1 cellular context compared by ENCODE assay signal in the genomic region with DNA sequence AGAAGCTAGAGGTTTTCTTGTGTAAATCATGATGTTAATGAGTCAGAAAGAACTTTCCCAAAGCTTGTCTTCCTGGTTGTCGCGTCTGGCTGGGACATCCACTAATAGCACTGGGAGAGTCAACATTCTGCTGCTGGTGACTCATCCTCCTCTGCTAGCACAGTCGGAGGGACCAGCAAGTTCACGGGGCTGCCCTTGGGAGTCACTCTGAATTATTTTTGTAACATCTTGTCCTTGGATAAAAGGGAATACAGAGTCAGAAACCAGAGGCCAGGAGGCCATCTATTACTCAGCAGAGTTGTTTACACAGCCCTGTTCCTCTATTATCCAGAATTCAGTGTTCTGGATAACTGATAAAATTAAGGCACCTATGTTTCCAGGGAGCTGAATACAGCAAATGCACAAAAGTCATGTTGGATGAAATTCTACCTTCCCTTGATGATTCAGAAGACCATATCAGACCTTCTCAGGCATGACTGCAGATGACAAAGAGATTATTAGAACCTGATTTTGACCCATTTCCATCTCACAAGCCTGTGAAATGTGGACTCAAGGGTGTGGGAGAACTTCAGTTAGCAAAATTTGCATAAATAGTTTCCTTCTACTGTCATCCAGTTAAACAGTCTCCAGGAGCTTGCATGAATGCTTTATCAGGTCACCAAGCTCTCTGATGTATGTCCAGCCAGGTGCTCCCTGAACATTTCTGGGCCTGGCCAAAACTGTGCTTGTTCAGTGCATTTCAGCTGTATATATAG.
TF ChIP-seq lines count a peak whose summit lies in the region.

No MANE protein-coding gene starts in this region.

TF ChIP-seq in SK-N-SH, 30 proteins besides CTCF, POLR2A, EP300 and RAD21 (continued from another document):
- TF ChIP-seq, protein P1, sequence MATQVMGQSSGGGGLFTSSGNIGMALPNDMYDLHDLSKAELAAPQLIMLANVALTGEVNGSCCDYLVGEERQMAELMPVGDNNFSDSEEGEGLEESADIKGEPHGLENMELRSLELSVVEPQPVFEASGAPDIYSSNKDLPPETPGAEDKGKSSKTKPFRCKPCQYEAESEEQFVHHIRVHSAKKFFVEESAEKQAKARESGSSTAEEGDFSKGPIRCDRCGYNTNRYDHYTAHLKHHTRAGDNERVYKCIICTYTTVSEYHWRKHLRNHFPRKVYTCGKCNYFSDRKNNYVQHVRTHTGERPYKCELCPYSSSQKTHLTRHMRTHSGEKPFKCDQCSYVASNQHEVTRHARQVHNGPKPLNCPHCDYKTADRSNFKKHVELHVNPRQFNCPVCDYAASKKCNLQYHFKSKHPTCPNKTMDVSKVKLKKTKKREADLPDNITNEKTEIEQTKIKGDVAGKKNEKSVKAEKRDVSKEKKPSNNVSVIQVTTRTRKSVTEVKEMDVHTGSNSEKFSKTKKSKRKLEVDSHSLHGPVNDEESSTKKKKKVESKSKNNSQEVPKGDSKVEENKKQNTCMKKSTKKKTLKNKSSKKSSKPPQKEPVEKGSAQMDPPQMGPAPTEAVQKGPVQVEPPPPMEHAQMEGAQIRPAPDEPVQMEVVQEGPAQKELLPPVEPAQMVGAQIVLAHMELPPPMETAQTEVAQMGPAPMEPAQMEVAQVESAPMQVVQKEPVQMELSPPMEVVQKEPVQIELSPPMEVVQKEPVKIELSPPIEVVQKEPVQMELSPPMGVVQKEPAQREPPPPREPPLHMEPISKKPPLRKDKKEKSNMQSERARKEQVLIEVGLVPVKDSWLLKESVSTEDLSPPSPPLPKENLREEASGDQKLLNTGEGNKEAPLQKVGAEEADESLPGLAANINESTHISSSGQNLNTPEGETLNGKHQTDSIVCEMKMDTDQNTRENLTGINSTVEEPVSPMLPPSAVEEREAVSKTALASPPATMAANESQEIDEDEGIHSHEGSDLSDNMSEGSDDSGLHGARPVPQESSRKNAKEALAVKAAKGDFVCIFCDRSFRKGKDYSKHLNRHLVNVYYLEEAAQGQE (IDR thresholded peaks at IDR 0.05; ENCODE audit: low read depth, low read length), result peak; percentile 41; the same call in 1 of the 2 replicates
- TF ChIP-seq, protein P2, sequence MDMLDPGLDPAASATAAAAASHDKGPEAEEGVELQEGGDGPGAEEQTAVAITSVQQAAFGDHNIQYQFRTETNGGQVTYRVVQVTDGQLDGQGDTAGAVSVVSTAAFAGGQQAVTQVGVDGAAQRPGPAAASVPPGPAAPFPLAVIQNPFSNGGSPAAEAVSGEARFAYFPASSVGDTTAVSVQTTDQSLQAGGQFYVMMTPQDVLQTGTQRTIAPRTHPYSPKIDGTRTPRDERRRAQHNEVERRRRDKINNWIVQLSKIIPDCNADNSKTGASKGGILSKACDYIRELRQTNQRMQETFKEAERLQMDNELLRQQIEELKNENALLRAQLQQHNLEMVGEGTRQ (IDR thresholded peaks at IDR 0.05; ENCODE audit: borderline replicate concordance, low read depth, low read length), result no peak
- TF ChIP-seq GABPA (IDR thresholded peaks at IDR 0.05; ENCODE audit: low read depth), result no peak
- TF ChIP-seq, protein P3, sequence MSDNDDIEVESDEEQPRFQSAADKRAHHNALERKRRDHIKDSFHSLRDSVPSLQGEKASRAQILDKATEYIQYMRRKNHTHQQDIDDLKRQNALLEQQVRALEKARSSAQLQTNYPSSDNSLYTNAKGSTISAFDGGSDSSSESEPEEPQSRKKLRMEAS (IDR thresholded peaks at IDR 0.05; ENCODE audit: low read depth), result peak; percentile 58; the same call in 1 of the 2 replicates
- TF ChIP-seq RFX5 (IDR thresholded peaks at IDR 0.05; ENCODE audit: low read length), result no peak
- no peak for TF ChIP-seq MXI1 (IDR thresholded peaks at IDR 0.05; ENCODE audit: low read depth, low read length)
- no peak for TF ChIP-seq SMC3 (IDR thresholded peaks at IDR 0.05; ENCODE audit: low read depth, low read length)
- no peak for TF ChIP-seq YY1 (IDR thresholded peaks at IDR 0.05; ENCODE audit: low read depth)
- TF ChIP-seq FOXM1 (IDR thresholded peaks at IDR 0.05; ENCODE audit: low read depth), result no peak
- no peak for TF ChIP-seq GATA2 (CRISPR knock-in tag; IDR thresholded peaks at IDR 0.05)
- TF ChIP-seq TEAD4 (IDR thresholded peaks at IDR 0.05; ENCODE audit: borderline replicate concordance, insufficient read depth), result peak; percentile 34; the same call in 1 of the 2 replicates
- no peak for TF ChIP-seq EZH2phosphoT487 (IDR thresholded peaks at IDR 0.05; ENCODE audit: borderline replicate concordance, low read depth)
- no peak for TF ChIP-seq TAF1 (IDR thresholded peaks at IDR 0.05; ENCODE audit: borderline replicate concordance, low read depth, low read length)
- peak; percentile 78 for TF ChIP-seq TCF12 (IDR thresholded peaks at IDR 0.05)
- TF ChIP-seq, protein P4, sequence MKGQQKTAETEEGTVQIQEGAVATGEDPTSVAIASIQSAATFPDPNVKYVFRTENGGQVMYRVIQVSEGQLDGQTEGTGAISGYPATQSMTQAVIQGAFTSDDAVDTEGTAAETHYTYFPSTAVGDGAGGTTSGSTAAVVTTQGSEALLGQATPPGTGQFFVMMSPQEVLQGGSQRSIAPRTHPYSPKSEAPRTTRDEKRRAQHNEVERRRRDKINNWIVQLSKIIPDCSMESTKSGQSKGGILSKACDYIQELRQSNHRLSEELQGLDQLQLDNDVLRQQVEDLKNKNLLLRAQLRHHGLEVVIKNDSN (IDR thresholded peaks at IDR 0.05; ENCODE audit: borderline replicate concordance, low read depth), result no peak
- peak; percentile 54; the same call in 1 of the 2 replicates for TF ChIP-seq NFIC (IDR thresholded peaks at IDR 0.05; ENCODE audit: borderline replicate concordance)
- peak; percentile 37; the same call in 1 of the 2 replicates for TF ChIP-seq POLR2AphosphoS5 (IDR thresholded peaks at IDR 0.05; ENCODE audit: low read depth, low read length)
- TF ChIP-seq, protein P5, sequence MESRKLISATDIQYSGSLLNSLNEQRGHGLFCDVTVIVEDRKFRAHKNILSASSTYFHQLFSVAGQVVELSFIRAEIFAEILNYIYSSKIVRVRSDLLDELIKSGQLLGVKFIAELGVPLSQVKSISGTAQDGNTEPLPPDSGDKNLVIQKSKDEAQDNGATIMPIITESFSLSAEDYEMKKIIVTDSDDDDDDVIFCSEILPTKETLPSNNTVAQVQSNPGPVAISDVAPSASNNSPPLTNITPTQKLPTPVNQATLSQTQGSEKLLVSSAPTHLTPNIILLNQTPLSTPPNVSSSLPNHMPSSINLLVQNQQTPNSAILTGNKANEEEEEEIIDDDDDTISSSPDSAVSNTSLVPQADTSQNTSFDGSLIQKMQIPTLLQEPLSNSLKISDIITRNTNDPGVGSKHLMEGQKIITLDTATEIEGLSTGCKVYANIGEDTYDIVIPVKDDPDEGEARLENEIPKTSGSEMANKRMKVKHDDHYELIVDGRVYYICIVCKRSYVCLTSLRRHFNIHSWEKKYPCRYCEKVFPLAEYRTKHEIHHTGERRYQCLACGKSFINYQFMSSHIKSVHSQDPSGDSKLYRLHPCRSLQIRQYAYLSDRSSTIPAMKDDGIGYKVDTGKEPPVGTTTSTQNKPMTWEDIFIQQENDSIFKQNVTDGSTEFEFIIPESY (IDR thresholded peaks at IDR 0.05; ENCODE audit: borderline replicate concordance, low read depth), result no peak
- no peak for TF ChIP-seq CHD2 (IDR thresholded peaks at IDR 0.05; ENCODE audit: low read length, partially characterized antibody)
- TF ChIP-seq NRF1 (IDR thresholded peaks at IDR 0.05; ENCODE audit: low read depth, low read length), result no peak
- TF ChIP-seq FOXJ3 (CRISPR knock-in tag; IDR thresholded peaks at IDR 0.05), result no peak
- TF ChIP-seq RXRA (IDR thresholded peaks at IDR 0.05; ENCODE audit: borderline replicate concordance, low read depth), result peak; percentile 94
- TF ChIP-seq RCOR1 (IDR thresholded peaks at IDR 0.05; ENCODE audit: low read length), result no peak
- peak; percentile 84 for TF ChIP-seq JUND (IDR thresholded peaks at IDR 0.05)
- peak; percentile 37; the same call in 1 of the 2 replicates for TF ChIP-seq ELF1 (IDR thresholded peaks at IDR 0.05)
- TF ChIP-seq, protein P6, sequence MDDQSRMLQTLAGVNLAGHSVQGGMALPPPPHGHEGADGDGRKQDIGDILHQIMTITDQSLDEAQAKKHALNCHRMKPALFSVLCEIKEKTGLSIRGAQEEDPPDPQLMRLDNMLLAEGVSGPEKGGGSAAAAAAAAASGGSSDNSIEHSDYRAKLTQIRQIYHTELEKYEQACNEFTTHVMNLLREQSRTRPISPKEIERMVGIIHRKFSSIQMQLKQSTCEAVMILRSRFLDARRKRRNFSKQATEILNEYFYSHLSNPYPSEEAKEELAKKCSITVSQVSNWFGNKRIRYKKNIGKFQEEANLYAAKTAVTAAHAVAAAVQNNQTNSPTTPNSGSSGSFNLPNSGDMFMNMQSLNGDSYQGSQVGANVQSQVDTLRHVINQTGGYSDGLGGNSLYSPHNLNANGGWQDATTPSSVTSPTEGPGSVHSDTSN (IDR thresholded peaks at IDR 0.05), result peak; percentile 72
- TF ChIP-seq, protein P7, sequence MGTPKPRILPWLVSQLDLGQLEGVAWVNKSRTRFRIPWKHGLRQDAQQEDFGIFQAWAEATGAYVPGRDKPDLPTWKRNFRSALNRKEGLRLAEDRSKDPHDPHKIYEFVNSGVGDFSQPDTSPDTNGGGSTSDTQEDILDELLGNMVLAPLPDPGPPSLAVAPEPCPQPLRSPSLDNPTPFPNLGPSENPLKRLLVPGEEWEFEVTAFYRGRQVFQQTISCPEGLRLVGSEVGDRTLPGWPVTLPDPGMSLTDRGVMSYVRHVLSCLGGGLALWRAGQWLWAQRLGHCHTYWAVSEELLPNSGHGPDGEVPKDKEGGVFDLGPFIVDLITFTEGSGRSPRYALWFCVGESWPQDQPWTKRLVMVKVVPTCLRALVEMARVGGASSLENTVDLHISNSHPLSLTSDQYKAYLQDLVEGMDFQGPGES (IDR thresholded peaks at IDR 0.05; ENCODE audit: low read depth, low read length), result no peak
- TF ChIP-seq FOSL2 (IDR thresholded peaks at IDR 0.05; ENCODE audit: borderline replicate concordance, low read depth), result peak; percentile 93
